9 cellular contexts compared by ENCODE assay signal in the genomic region with DNA sequence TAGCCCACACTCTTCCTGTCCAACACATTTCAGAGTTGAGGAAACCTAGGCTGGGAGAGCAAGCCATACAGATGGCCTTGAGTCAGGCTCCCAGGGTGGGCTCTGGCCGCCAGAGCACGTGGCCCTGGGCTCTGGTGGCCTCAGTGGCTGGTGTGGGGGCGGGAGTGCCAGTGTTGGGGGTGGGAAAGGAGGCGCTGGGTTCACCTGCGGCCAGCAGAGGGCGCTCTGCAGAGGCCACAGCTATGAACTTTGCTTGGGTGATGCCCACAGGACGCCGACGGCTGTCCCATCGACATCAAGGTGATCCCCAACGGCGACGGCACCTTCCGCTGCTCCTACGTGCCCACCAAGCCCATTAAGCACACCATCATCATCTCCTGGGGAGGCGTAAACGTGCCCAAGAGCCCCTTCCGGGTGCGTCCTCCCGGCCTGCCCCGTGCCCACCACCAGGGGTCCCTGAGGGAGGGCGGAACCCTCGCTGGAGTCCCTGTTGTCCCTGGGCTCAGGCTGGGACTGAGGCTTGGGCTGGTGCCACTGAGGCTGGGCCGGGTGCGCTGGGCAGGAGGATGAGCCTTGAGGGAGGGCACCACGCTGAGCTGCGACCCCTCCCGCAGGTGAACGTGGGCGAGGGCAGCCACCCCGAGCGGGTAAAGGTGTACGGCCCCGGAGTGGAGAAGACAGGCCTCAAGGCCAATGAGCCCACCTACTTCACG. TPM values are rescaled to one million over a fixed set of nuclear protein-coding genes. Genes with fewer than 3 reads are reported as not detected.
DNase-seq lines count a peak whose midpoint lies in the region; ATAC-seq and TF ChIP-seq lines count a peak whose summit lies in the region.
"Had no signal": no experiment of that assay in that cellular context is flagged by ENCODE, and none has a peak within 500 bp of the region (broad histone marks: within the 10 kb centered on the region; RNA-seq: fewer than 3 reads in every experiment).

No MANE protein-coding gene starts in this region.

- POLR2A ChIA-PET in PC-9 (lab: Charles Lee; ENCODE audit: unreplicated experiment) = no interaction called here

- H3K27ac ChIP-seq in PC-9 (no peak overlapping the region), heart right ventricle (peak overlapping the region in 3 of 10 donors; percentile 0 to 43 (median 9))
- H3K27ac ChIP-seq: BLaER1 had no signal

- no peaks in the 10 kb centered on the region for H3F3A ChIP-seq in PC-9 (ENCODE audit: insufficient read depth, low read depth)

- H3K27me3 ChIP-seq in PC-9 (ENCODE audit: insufficient read depth, low read depth) = no peaks in the 10 kb centered on the region
- H3K27me3 ChIP-seq in heart right ventricle = no peaks in the 10 kb centered on the region
- H3K27me3 ChIP-seq: BLaER1 had no signal

- H3K4me1 ChIP-seq in PC-9 (replicated peaks; ENCODE audit: insufficient read depth) (no peaks in the 10 kb centered on the region), heart right ventricle (peaks cover 0 to 41% (median 5%) of the 10 kb centered on the region in 9 donors)
- H3K4me1 ChIP-seq: BLaER1 had no signal

- BruUV-seq in PC-9 (replicated peaks; lab: Mats Ljungman, UMichigan) = no TSS peak

- ATAC-seq in heart right ventricle (peak in 7 of 8 donors; percentile 9 to 44 (median 27)), HG02970 (IDR thresholded peaks at IDR 0.05; ENCODE audit: low FRiP score, unreplicated experiment) (no peak)

- no peaks in the 10 kb centered on the region for H4K20me1 ChIP-seq in PC-9 (ENCODE audit: insufficient read depth)
- H4K20me1 ChIP-seq: BLaER1 had no signal

- H3K79me2 ChIP-seq in PC-9 (ENCODE audit: low read depth) = no peaks in the 10 kb centered on the region

- TF ChIP-seq CTCF in PC-9 (conservative IDR thresholded peaks at IDR 0.05) = peak; percentile 73
- TF ChIP-seq CTCF in heart right ventricle (IDR thresholded peaks at IDR 0.05) = peak; percentile 52 to 91 (median 76)

- H3K4me2 ChIP-seq in PC-9 = no peak overlapping the region
- H3K4me2 ChIP-seq: BLaER1 had no signal

- 60 to 66% methylated on average over 35 of the region's 35 CpGs for WGBS in heart right ventricle, 2 donors

- no peaks in the 10 kb centered on the region for H3K9me2 ChIP-seq in PC-9 (ENCODE audit: insufficient read depth)

- intact Hi-C loops in PC-9 (cut with micrococcal nuclease; ENCODE audit: unreplicated experiment) = no loop called here
- intact Hi-C loops in heart right ventricle (cut with DNase I) = no loop called here

- CTCF ChIA-PET in PC-9 (lab: Charles Lee) = interaction anchor here (0.7 kb wide), 1 partner anchor 261 kb away, joined by 3 read pairs; no protein-coding TSS in a partner anchor

- H3K9me3 ChIP-seq in PC-9 (ENCODE audit: insufficient read depth, low read depth) (no peaks in the 10 kb centered on the region), heart right ventricle (no peaks in the 10 kb centered on the region)
- H3K9me3 ChIP-seq: BLaER1 had no signal

- H3K4me3 ChIP-seq in PC-9 (no peak overlapping the region), heart right ventricle (no peak overlapping the region)
- H3K4me3 ChIP-seq: BLaER1 had no signal

- DNase-seq in NCI-H1105 treated with DMSO at 0.1 percent for 48 hours (lab: John Stamatoyannopoulos, UW) = peak; percentile 8
- DNase-seq in NCI-H1105 (lab: John Stamatoyannopoulos, UW) = no peak
- peak in 1 of 2 experiments; percentile 33 for DNase-seq in PC-9
- DNase-seq in activated effector memory CD4-positive, alpha-beta T cell treated with anti-CD3 and anti-CD28 coated beads, Interleukin-2, amount 50 U/mL, for 16 hours = peak; percentile 86
- peak in 1 of 2 donors; percentile 57 for DNase-seq in heart right ventricle
- DNase-seq in stimulated activated CD4-positive, alpha-beta T cell treated with anti-CD3 and anti-CD28 coated beads, Interleukin-12 subunit alpha, Interleukin-12 subunit beta, amount 100 ng/mL, for 24 hours (ENCODE audit: low read depth in 2 of 2) = peak; percentile 31 to 55
- DNase-seq in T1000 (lab: John Stamatoyannopoulos, UW) = no peak

- H2AFZ ChIP-seq in PC-9 = no peak overlapping the region

- no peaks in the 10 kb centered on the region for H3K36me3 ChIP-seq in PC-9 (ENCODE audit: low read depth)
- H3K36me3 ChIP-seq in heart right ventricle = peaks cover 0 to 100% (median 81%) of the 10 kb centered on the region in 9 donors
- H3K36me3 ChIP-seq: BLaER1 had no signal

RNA-seq across cellular contexts. Expression of gene FLNC, which starts 11.9 kb away (rescaled TPM):
- total RNA-seq in PC-9 (2021) = 75.5 and 96.6 TPM in 2 replicates
- total RNA-seq in heart right ventricle = 1,000 to 10,000 TPM in 6 of 10 donors, 100 to 1,000 TPM in 4; 364 to 2,445 (median 1,303) TPM
- 1,000 to 10,000 TPM in 1 of 2 donors, 100 to 1,000 TPM in 1; 223 to 1,054 TPM for polyA plus RNA-seq in heart right ventricle

RNA-seq across cellular contexts. Expression of gene ATP6V1F, which starts 20.5 kb away (rescaled TPM):
- 114 and 169 TPM in 2 replicates for total RNA-seq in PC-9 (2021)
- total RNA-seq in heart right ventricle = 100 to 1,000 TPM in 9 of 10 donors, 10 to 100 TPM in 1; 96.7 to 168 (median 124) TPM
- 100 to 1,000 TPM; 153 to 189 TPM for polyA plus RNA-seq in heart right ventricle

RNA-seq across cellular contexts. Expression of gene CCDC136, which starts 50.3 kb away (rescaled TPM):
- 7.1 and 9.8 TPM in 2 replicates for total RNA-seq in PC-9 (2021)
- total RNA-seq in heart right ventricle = 10 to 100 TPM in 4 of 10 donors, 1 to 10 TPM in 6; 1.8 to 14.4 (median 8.0) TPM
- 10 to 100 TPM in 1 of 2 donors, 1 to 10 TPM in 1; 4.6 to 13.5 TPM for polyA plus RNA-seq in heart right ventricle

Comparison
In these comparisons a context has a peak if more than half of its experiments do, and no peak if none do; other contexts are left out.
1. DNase-seq: peak in NCI-H1105 treated with DMSO at 0.1 percent for 48 hours (single experiment), activated effector memory CD4-positive, alpha-beta T cell treated with anti-CD3 and anti-CD28 coated beads, Interleukin-2, amount 50 U/mL, for 16 hours (single experiment) and stimulated activated CD4-positive, alpha-beta T cell treated with anti-CD3 and anti-CD28 coated beads, Interleukin-12 subunit alpha, Interleukin-12 subunit beta, amount 100 ng/mL, for 24 hours (2 of 2); none in NCI-H1105 (single experiment) and T1000 (single experiment).